In the genomic region with DNA sequence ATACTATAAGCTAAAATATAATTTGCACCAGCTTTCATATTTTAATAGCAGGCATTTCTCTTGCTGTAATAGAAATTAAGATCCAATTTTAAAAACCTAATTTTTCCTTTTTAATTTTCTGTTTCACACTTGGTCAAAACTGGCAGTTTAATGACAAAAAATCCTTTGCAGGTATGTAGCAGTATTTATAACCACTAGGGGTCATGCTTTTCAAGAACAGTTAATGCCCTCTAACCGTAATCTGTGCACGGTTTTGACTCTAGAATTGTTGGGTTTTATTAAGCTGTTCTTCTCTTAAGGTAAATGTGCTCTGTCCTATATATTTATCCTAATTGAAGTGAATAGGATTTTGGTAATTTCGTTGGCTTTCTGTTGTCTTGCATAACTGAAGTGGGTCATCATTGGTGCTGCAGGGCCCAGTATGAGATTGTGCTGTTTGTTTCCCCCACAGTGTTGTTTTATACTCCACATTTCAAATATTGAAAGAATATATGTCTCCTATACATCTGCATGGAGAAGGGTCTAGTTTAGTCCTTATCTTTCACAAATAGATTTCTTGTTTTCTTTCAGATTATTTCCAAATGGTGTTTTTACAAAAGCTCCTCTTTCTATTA, we compare ENCODE assay signal across 1 cellular context.
TF ChIP-seq lines count a peak whose summit lies in the region.

No MANE protein-coding gene starts in this region.

TF ChIP-seq in K562, 482 proteins besides CTCF, POLR2A, EP300 and RAD21 (continues in another document):
- TF ChIP-seq, protein P1, sequence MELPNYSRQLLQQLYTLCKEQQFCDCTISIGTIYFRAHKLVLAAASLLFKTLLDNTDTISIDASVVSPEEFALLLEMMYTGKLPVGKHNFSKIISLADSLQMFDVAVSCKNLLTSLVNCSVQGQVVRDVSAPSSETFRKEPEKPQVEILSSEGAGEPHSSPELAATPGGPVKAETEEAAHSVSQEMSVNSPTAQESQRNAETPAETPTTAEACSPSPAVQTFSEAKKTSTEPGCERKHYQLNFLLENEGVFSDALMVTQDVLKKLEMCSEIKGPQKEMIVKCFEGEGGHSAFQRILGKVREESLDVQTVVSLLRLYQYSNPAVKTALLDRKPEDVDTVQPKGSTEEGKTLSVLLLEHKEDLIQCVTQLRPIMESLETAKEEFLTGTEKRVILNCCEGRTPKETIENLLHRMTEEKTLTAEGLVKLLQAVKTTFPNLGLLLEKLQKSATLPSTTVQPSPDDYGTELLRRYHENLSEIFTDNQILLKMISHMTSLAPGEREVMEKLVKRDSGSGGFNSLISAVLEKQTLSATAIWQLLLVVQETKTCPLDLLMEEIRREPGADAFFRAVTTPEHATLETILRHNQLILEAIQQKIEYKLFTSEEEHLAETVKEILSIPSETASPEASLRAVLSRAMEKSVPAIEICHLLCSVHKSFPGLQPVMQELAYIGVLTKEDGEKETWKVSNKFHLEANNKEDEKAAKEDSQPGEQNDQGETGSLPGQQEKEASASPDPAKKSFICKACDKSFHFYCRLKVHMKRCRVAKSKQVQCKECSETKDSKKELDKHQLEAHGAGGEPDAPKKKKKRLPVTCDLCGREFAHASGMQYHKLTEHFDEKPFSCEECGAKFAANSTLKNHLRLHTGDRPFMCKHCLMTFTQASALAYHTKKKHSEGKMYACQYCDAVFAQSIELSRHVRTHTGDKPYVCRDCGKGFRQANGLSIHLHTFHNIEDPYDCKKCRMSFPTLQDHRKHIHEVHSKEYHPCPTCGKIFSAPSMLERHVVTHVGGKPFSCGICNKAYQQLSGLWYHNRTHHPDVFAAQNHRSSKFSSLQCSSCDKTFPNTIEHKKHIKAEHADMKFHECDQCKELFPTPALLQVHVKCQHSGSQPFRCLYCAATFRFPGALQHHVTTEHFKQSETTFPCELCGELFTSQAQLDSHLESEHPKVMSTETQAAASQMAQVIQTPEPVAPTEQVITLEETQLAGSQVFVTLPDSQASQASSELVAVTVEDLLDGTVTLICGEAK (IDR thresholded peaks at IDR 0.05): no peak
- TF ChIP-seq, protein P1 (CRISPR knock-in tag; IDR thresholded peaks at IDR 0.05): no peak
- no peak for TF ChIP-seq NCOA4 (IDR thresholded peaks at IDR 0.05; ENCODE audit: partially characterized antibody)
- no peak for TF ChIP-seq POLR2AphosphoS2 (IDR thresholded peaks at IDR 0.05; ENCODE audit: low read length)
- TF ChIP-seq CCAR2 (IDR thresholded peaks at IDR 0.05; ENCODE audit: low read depth, low read length): no peak
- TF ChIP-seq, protein P2, sequence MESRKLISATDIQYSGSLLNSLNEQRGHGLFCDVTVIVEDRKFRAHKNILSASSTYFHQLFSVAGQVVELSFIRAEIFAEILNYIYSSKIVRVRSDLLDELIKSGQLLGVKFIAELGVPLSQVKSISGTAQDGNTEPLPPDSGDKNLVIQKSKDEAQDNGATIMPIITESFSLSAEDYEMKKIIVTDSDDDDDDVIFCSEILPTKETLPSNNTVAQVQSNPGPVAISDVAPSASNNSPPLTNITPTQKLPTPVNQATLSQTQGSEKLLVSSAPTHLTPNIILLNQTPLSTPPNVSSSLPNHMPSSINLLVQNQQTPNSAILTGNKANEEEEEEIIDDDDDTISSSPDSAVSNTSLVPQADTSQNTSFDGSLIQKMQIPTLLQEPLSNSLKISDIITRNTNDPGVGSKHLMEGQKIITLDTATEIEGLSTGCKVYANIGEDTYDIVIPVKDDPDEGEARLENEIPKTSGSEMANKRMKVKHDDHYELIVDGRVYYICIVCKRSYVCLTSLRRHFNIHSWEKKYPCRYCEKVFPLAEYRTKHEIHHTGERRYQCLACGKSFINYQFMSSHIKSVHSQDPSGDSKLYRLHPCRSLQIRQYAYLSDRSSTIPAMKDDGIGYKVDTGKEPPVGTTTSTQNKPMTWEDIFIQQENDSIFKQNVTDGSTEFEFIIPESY (CRISPR knock-in tag; IDR thresholded peaks at IDR 0.05): no peak
- no peak for TF ChIP-seq ZNF174 (CRISPR knock-in tag; IDR thresholded peaks at IDR 0.05)
- TF ChIP-seq HDAC2 (IDR thresholded peaks at IDR 0.05): no peak
- TF ChIP-seq HDAC6 (IDR thresholded peaks at IDR 0.05; ENCODE audit: low read depth, low read length): no peak
- no peak for TF ChIP-seq ZNF780A (CRISPR knock-in tag; IDR thresholded peaks at IDR 0.05)
- TF ChIP-seq ZBTB43 (CRISPR knock-in tag; IDR thresholded peaks at IDR 0.05): no peak
- no peak for TF ChIP-seq ZNF717 (CRISPR knock-in tag; IDR thresholded peaks at IDR 0.05)
- no peak for TF ChIP-seq TAL1 (IDR thresholded peaks at IDR 0.05)
- no peak for TF ChIP-seq PURB (CRISPR knock-in tag; IDR thresholded peaks at IDR 0.05; ENCODE audit: low read depth)
- TF ChIP-seq BHLHE40 (IDR thresholded peaks at IDR 0.05; ENCODE audit: low read length): no peak
- TF ChIP-seq CHD7 (IDR thresholded peaks at IDR 0.05; ENCODE audit: low read depth, low read length): no peak
- no peak for TF ChIP-seq ZNF609 (CRISPR knock-in tag; IDR thresholded peaks at IDR 0.05; ENCODE audit: borderline replicate concordance)
- no peak for TF ChIP-seq GTF2A2 (tag; IDR thresholded peaks at IDR 0.05)
- no peak for TF ChIP-seq ZNF282 (CRISPR knock-in tag; IDR thresholded peaks at IDR 0.05)
